8 cellular contexts compared by ENCODE assay signal in genomic region chr16:89031715-89032659, GRCh38. TPM values are rescaled to one million over a fixed set of nuclear protein-coding genes. Genes with fewer than 3 reads are reported as not detected.
DNase-seq lines count a peak whose midpoint lies in the region; ATAC-seq and TF ChIP-seq lines count a peak whose summit lies in the region.

No MANE protein-coding gene starts in this region.

- no peak for TF ChIP-seq CTCF in PC-9 (conservative IDR thresholded peaks at IDR 0.05)

- CTCF ChIA-PET in PC-9 (lab: Charles Lee) = no interaction called here

- POLR2A ChIA-PET in PC-9 (lab: Charles Lee; ENCODE audit: unreplicated experiment) = no interaction called here

- H3K36me3 ChIP-seq in PC-9 (ENCODE audit: low read depth) = no peaks in the 10 kb centered on the region

- H3K27me3 Mint-ChIP-seq in activated naive CD8-positive, alpha-beta T cell treated with anti-CD3 and anti-CD28 coated beads for 36 hours = peaks cover 7% of the 10 kb centered on the region

- no TSS peak for BruUV-seq in PC-9 (replicated peaks; lab: Mats Ljungman, UMichigan)

- H3K79me2 ChIP-seq in PC-9 (ENCODE audit: low read depth) = no peaks in the 10 kb centered on the region

- no peaks in the 10 kb centered on the region for H3K9me2 ChIP-seq in PC-9 (ENCODE audit: insufficient read depth)

- H3K27me3 ChIP-seq in PC-9 (ENCODE audit: insufficient read depth, low read depth) = peaks cover 66% of the 10 kb centered on the region

- peak overlapping the region; percentile 57 for H3K4me3 Mint-ChIP-seq in activated naive CD8-positive, alpha-beta T cell treated with anti-CD3 and anti-CD28 coated beads for 36 hours

- no peak overlapping the region for H3K4me2 ChIP-seq in PC-9

- no peaks in the 10 kb centered on the region for H4K20me1 ChIP-seq in PC-9 (ENCODE audit: insufficient read depth)

- no peak overlapping the region for H3K27ac ChIP-seq in PC-9

- H3K27ac Mint-ChIP-seq in activated naive CD8-positive, alpha-beta T cell treated with anti-CD3 and anti-CD28 coated beads for 36 hours = peak overlapping the region; percentile 82

- peaks cover under 1% of the 10 kb centered on the region; the same call in 1 of the 2 replicates for H3K9me3 ChIP-seq in PC-9 (ENCODE audit: insufficient read depth, low read depth)

- H3K9me3 Mint-ChIP-seq in activated naive CD8-positive, alpha-beta T cell treated with anti-CD3 and anti-CD28 coated beads for 36 hours = peaks cover 10% of the 10 kb centered on the region

- peaks cover 31% of the 10 kb centered on the region for H3K4me1 Mint-ChIP-seq in activated naive CD8-positive, alpha-beta T cell treated with anti-CD3 and anti-CD28 coated beads for 36 hours

- peaks cover 11% of the 10 kb centered on the region for H3K36me3 Mint-ChIP-seq in activated naive CD8-positive, alpha-beta T cell treated with anti-CD3 and anti-CD28 coated beads for 36 hours

- DNase-seq in SKM-1 (lab: John Stamatoyannopoulos, UW; ENCODE audit: unreplicated experiment) (peak; percentile 98), iPS-NIHi7 (ENCODE audit: extremely low spot score) (no peak), PC-9 (no peak), A172 (ENCODE audit: low spot score) (no peak)
- peak; percentile 53 for DNase-seq in activated naive CD8-positive, alpha-beta T cell treated with anti-CD3 and anti-CD28 coated beads for 36 hours
- DNase-seq in stimulated activated CD4-positive, alpha-beta T cell treated with anti-CD3 and anti-CD28 coated beads, Interleukin-15, amount 100 ng/mL, for 48 hours (ENCODE audit: low read depth in 2 of 2) = peak; percentile 10 to 37

- H3F3A ChIP-seq in PC-9 (ENCODE audit: insufficient read depth, low read depth) = no peaks in the 10 kb centered on the region

- no peaks in the 10 kb centered on the region for H3K4me1 ChIP-seq in PC-9 (replicated peaks; ENCODE audit: insufficient read depth)

- H2AFZ ChIP-seq in PC-9 = no peak overlapping the region

- no peak overlapping the region for H3K4me3 ChIP-seq in PC-9

- intact Hi-C loops in PC-9 (cut with micrococcal nuclease; ENCODE audit: unreplicated experiment) = no loop called here

- ATAC-seq in GM21529 (IDR thresholded peaks at IDR 0.05; ENCODE audit: unreplicated experiment) (peak; percentile 63), HG02798 (IDR thresholded peaks at IDR 0.05; ENCODE audit: poor library complexity, unreplicated experiment) (no peak)

RNA-seq across cellular contexts. Expression of gene CBFA2T3, which starts 55.0 kb away (rescaled TPM):
- total RNA-seq in activated naive CD8-positive, alpha-beta T cell treated with anti-CD3 and anti-CD28 coated beads for 36 hours = under 1 TPM; 0.28 to 0.56 TPM
- 0.88 and 1.0 TPM in 2 replicates for total RNA-seq in PC-9 (2021)
- total RNA-seq in A172 (2014; rRNA removed; shearing (Covaris generic)) = 0.05 TPM in 1 of 2 replicates, not detected in the other

Comparison
In these comparisons a context has a peak if more than half of its experiments do, and no peak if none do; other contexts are left out.
1. DNase-seq: peak in SKM-1 (single experiment), activated naive CD8-positive, alpha-beta T cell treated with anti-CD3 and anti-CD28 coated beads for 36 hours (single experiment) and stimulated activated CD4-positive, alpha-beta T cell treated with anti-CD3 and anti-CD28 coated beads, Interleukin-15, amount 100 ng/mL, for 48 hours (2 of 2); none in iPS-NIHi7 (single experiment), PC-9 (0 of 2) and A172 (single experiment).